In the genomic region with DNA sequence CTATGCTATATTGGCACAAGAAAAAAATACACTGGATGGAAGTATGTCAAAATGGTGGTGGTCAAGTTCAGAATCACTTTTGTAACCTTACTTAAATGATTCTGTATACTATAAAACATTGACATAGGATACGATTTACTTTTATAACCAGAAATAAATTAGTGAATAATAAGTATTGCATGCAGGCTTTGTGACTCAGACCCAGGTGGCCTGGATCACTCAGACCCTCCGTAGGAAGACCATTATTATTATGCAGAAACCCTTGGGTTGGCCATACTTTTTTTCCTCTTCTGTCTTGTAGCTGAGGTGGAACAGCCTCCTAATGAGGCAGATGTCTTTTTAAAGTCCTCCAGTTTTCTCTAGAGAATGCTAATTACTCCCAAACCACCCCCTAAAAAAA, we compare ENCODE assay signal across 24 cellular contexts.
"Had no signal": no experiment of that assay in that cellular context is flagged by ENCODE, and none has a peak within 500 bp of the region (broad histone marks: within the 10 kb centered on the region; RNA-seq: fewer than 3 reads in every experiment).

No MANE protein-coding gene starts in this region.

- H3K27ac ChIP-seq: coronary artery, foreskin keratinocyte, left lung, right lobe of liver, stomach, suprapubic skin had no signal

- ATAC-seq: activated CD4-positive, alpha-beta T cell treated with anti-CD3 and anti-CD28 coated beads for 36 hours; activated T-helper 17 cell treated with anti-CD3 and anti-CD28 coated beads, Interleukin-2, amount 50 U/mL, for 72 hours; foreskin keratinocyte; left lung; right lobe of liver; stimulated activated effector memory CD8-positive, alpha-beta T cell treated with anti-CD3 and anti-CD28 coated beads, Interleukin-12 subunit alpha, Interleukin-12 subunit beta, amount 100 ng/mL, for 72 hours; WTC11 had no signal

- DNase-seq: activated CD4-positive, alpha-beta T cell treated with anti-CD3 and anti-CD28 coated beads for 36 hours; activated CD4-positive, alpha-beta T cell treated with anti-CD3 and anti-CD28 coated beads, Interleukin-2, amount 50 U/mL, for 4 hours; activated CD8-positive, alpha-beta memory T cell treated with anti-CD3 and anti-CD28 coated beads for 24 hours; activated CD8-positive, alpha-beta memory T cell treated with anti-CD3 and anti-CD28 coated beads, Interleukin-2, amount 50 U/mL, for 4 hours; activated naive CD4-positive, alpha-beta T cell treated with Interleukin-2 at 50 U/mL for 16 hours; activated naive CD8-positive, alpha-beta T cell treated with anti-CD3 and anti-CD28 coated beads for 36 hours; activated T-cell treated with anti-CD3 and anti-CD28 coated beads, Interleukin-2, amount 50 U/mL, for 24 hours; foreskin keratinocyte; left lung; naive B cell; nucleus accumbens; posterior cingulate gyrus; right lobe of liver; small intestine; stimulated activated CD4-positive, alpha-beta T cell treated with anti-CD3 and anti-CD28 coated beads, Interleukin-2, amount 100 ng/mL, for 24 hours; stomach; T1000 had no signal

- H3K4me1 ChIP-seq: right lobe of liver had no signal

- H3K27me3 Mint-ChIP-seq: activated CD4-positive, alpha-beta T cell treated with anti-CD3 and anti-CD28 coated beads for 36 hours; activated T-cell treated with anti-CD3 and anti-CD28 coated beads, Interleukin-2, amount 50 U/mL, for 24 hours; activated T-helper 17 cell treated with anti-CD3 and anti-CD28 coated beads, Interleukin-2, amount 50 U/mL, for 72 hours; naive B cell had no signal

- H3K27ac Mint-ChIP-seq: activated CD4-positive, alpha-beta T cell treated with anti-CD3 and anti-CD28 coated beads for 36 hours; activated naive CD8-positive, alpha-beta T cell treated with anti-CD3 and anti-CD28 coated beads for 36 hours; activated T-cell treated with anti-CD3 and anti-CD28 coated beads, Interleukin-2, amount 50 U/mL, for 24 hours; activated T-helper 17 cell treated with anti-CD3 and anti-CD28 coated beads, Interleukin-2, amount 50 U/mL, for 72 hours; naive B cell; stimulated activated effector memory CD8-positive, alpha-beta T cell treated with anti-CD3 and anti-CD28 coated beads, Interleukin-12 subunit alpha, Interleukin-12 subunit beta, amount 100 ng/mL, for 72 hours; WTC11 had no signal

- H3K4me3 Mint-ChIP-seq: activated CD4-positive, alpha-beta T cell treated with anti-CD3 and anti-CD28 coated beads for 36 hours; activated naive CD8-positive, alpha-beta T cell treated with anti-CD3 and anti-CD28 coated beads for 36 hours; activated T-cell treated with anti-CD3 and anti-CD28 coated beads, Interleukin-2, amount 50 U/mL, for 24 hours; activated T-helper 17 cell treated with anti-CD3 and anti-CD28 coated beads, Interleukin-2, amount 50 U/mL, for 72 hours; naive B cell; stimulated activated effector memory CD8-positive, alpha-beta T cell treated with anti-CD3 and anti-CD28 coated beads, Interleukin-12 subunit alpha, Interleukin-12 subunit beta, amount 100 ng/mL, for 72 hours; WTC11 had no signal

- H3K27me3 ChIP-seq: foreskin keratinocyte, left lung, right lobe of liver, stomach, suprapubic skin, tibial nerve had no signal

- H3K9me3 ChIP-seq: right lobe of liver, suprapubic skin, tibial nerve had no signal

- H3K4me1 Mint-ChIP-seq: activated CD4-positive, alpha-beta T cell treated with anti-CD3 and anti-CD28 coated beads for 36 hours; activated naive CD8-positive, alpha-beta T cell treated with anti-CD3 and anti-CD28 coated beads for 36 hours; activated T-helper 17 cell treated with anti-CD3 and anti-CD28 coated beads, Interleukin-2, amount 50 U/mL, for 72 hours; naive B cell; stimulated activated effector memory CD8-positive, alpha-beta T cell treated with anti-CD3 and anti-CD28 coated beads, Interleukin-12 subunit alpha, Interleukin-12 subunit beta, amount 100 ng/mL, for 72 hours had no signal

- H3K4me3 ChIP-seq: coronary artery, left lung, lung, right lobe of liver, stomach, suprapubic skin, tibial nerve had no signal

- H3K36me3 Mint-ChIP-seq: activated naive CD8-positive, alpha-beta T cell treated with anti-CD3 and anti-CD28 coated beads for 36 hours; naive B cell; stimulated activated effector memory CD8-positive, alpha-beta T cell treated with anti-CD3 and anti-CD28 coated beads, Interleukin-12 subunit alpha, Interleukin-12 subunit beta, amount 100 ng/mL, for 72 hours had no signal

- H3K36me3 ChIP-seq: left lung, right lobe of liver, stomach, suprapubic skin, tibial nerve had no signal
